In genomic region chr11:97893612-97894011, GRCh38 we compare ENCODE assay signal across 1 cellular context.
TF ChIP-seq lines count a peak whose summit lies in the region.

No MANE protein-coding gene starts in this region.

TF ChIP-seq in SK-N-SH, 30 proteins besides CTCF, POLR2A, EP300 and RAD21 (continued from another document):
- TF ChIP-seq REST (IDR thresholded peaks at IDR 0.05; ENCODE audit: low read depth, low read length) (no peak), MAX (IDR thresholded peaks at IDR 0.05; ENCODE audit: low read depth) (no peak)
